Comparison of ENCODE assay signal across 15 cellular contexts in the genomic region with DNA sequence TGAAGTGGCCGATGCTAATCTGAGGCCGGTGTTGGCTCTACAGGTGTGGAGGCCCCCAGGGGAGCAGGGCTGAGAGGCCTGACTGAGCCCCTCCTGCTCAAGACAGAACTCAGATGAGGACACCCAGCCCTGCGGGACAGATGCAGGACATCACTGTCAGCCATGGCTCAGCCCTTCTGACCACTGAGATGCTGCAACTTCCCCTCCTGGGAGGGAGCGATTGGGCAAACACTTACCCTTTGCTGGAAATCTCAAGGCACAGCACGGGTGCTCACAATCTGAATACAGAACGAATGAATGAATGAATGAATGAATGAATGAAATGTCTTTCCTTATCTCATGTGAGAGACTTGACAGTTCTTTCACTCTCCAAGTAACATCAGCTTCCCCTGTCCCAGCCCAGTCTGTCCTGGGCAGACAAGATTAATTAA. TPM values are rescaled to one million over a fixed set of nuclear protein-coding genes. Genes with fewer than 3 reads are reported as not detected.
DNase-seq lines count a peak whose midpoint lies in the region; ATAC-seq and TF ChIP-seq lines count a peak whose summit lies in the region.
"Had no signal": no experiment of that assay in that cellular context is flagged by ENCODE, and none has a peak within 500 bp of the region (broad histone marks: within the 10 kb centered on the region; RNA-seq: fewer than 3 reads in every experiment).

No MANE protein-coding gene starts in this region.

- TF ChIP-seq CTCF in NB4 (IDR thresholded peaks at IDR 0.05; ENCODE audit: low read depth, low read length), result no peak
- TF ChIP-seq CTCF in body of pancreas (IDR thresholded peaks at IDR 0.05), result no peak
- no peak for TF ChIP-seq CTCF in stomach (IDR thresholded peaks at IDR 0.05)

- H3K36me3 ChIP-seq in body of pancreas (replicated peaks in 1 of 2; ENCODE audit: insufficient read depth in 1 of 2, low read depth in 2 of 2), result no peaks in the 10 kb centered on the region
- no peaks in the 10 kb centered on the region for H3K36me3 ChIP-seq in stomach
- H3K36me3 ChIP-seq: cardiac muscle cell had no signal

- intact Hi-C loops in body of pancreas (cut with DNase I) (no loop called here), stomach (cut with DNase I; ENCODE audit: low total_unique reads) (no loop called here)

- no peaks in the 10 kb centered on the region for H3K9me3 ChIP-seq in body of pancreas
- H3K9me3 ChIP-seq in stomach, result no peaks in the 10 kb centered on the region

- H3K27ac ChIP-seq in body of pancreas (peak overlapping the region in 1 of 4 donors; percentile 73), stomach (peak overlapping the region in 3 of 5 donors; percentile 45 to 74 (median 73))
- H3K27ac ChIP-seq: cardiac muscle cell had no signal

- peak overlapping the region; percentile 12 for H3K4me3 ChIP-seq in NB4 (ENCODE audit: low read depth, low read length)
- H3K4me3 ChIP-seq in body of pancreas, result no peak overlapping the region
- H3K4me3 ChIP-seq in stomach, result no peak overlapping the region
- H3K4me3 ChIP-seq: cardiac muscle cell had no signal

- H3K27me3 ChIP-seq in body of pancreas, result no peaks in the 10 kb centered on the region
- peaks cover 0 to 43% (median 16%) of the 10 kb centered on the region in 3 donors for H3K27me3 ChIP-seq in stomach
- H3K27me3 ChIP-seq: cardiac muscle cell had no signal

- DNase-seq in NB4 (ENCODE audit: low read depth) (peak; percentile 92), body of pancreas (peak in 2 of 4 donors; percentile 27 to 72), left lobe of liver (ENCODE audit: low spot score) (peak; percentile 56), stomach (peak; percentile 38), NCI-H1436 treated with DMSO at 0.1 percent for 48 hours (lab: John Stamatoyannopoulos, UW) (no peak), mucosa of gallbladder (ENCODE audit: low spot score) (no peak)
- DNase-seq: activated CD4-positive, alpha-beta T cell treated with anti-CD3 and anti-CD28 coated beads for 4 hours; activated gamma-delta T cell treated with Interleukin-2 at 50 U/mL for 16 hours; CD8-positive, alpha-beta memory T cell; MM.1S; NCI-H345; T-helper 1 cell had no signal

- TF ChIP-seq POLR2A in NB4 (IDR thresholded peaks at IDR 0.05; ENCODE audit: extremely low read depth, insufficient read length), result no peak
- TF ChIP-seq POLR2A in body of pancreas (IDR thresholded peaks at IDR 0.05), result no peak
- no peak for TF ChIP-seq POLR2A in stomach (IDR thresholded peaks at IDR 0.05)

- no peak for TF ChIP-seq EP300 in stomach (IDR thresholded peaks at IDR 0.05)

- 45 to 49% methylated on average over 4 to 6 of the region's 6 CpGs for WGBS in body of pancreas, 2 donors
- WGBS in stomach, 5 donors, result 58 to 71% (median 62%) methylated on average over 6 of the region's 6 CpGs

- no peaks in the 10 kb centered on the region for H3K4me1 ChIP-seq in body of pancreas
- peaks cover 0 to 12% (median 0%) of the 10 kb centered on the region in 4 donors for H3K4me1 ChIP-seq in stomach

- ATAC-seq in body of pancreas (peak; percentile 42), left lobe of liver (peak; percentile 28), GM19395 (IDR thresholded peaks at IDR 0.05; ENCODE audit: unreplicated experiment) (no peak)

RNA-seq across cellular contexts. Expression of gene SIGLEC7, which starts 3.5 kb away (rescaled TPM):
- total RNA-seq in body of pancreas, result not detected
- total RNA-seq in left lobe of liver, result 3.8 TPM
- total RNA-seq in stomach, result 1 to 10 TPM in 1 of 5 donors, under 1 TPM in 1, not detected in 3; 0.18 to 1.3 TPM
- 1 to 10 TPM in 1 of 3 donors, under 1 TPM in 1, not detected in 1; 0.50 to 1.8 TPM for polyA plus RNA-seq in stomach
- total RNA-seq in mucosa of gallbladder, result 3.5 TPM
- total RNA-seq: cardiac muscle cell, H4 had no signal
- polyA plus RNA-seq: cardiac muscle cell had no signal

RNA-seq across cellular contexts. Expression of gene SIGLEC9, which starts 13.9 kb away (rescaled TPM):
- 1 to 10 TPM in 1 of 2 donors, under 1 TPM in 1; 0.33 to 1.3 TPM for total RNA-seq in body of pancreas
- total RNA-seq in left lobe of liver, result 4.8 TPM
- total RNA-seq in stomach, result 10 to 100 TPM in 1 of 5 donors, 1 to 10 TPM in 3, not detected in 1; 1.1 to 13.9 (median 1.9) TPM
- polyA plus RNA-seq in stomach, result 1 to 10 TPM in 1 of 3 donors, under 1 TPM in 2; 0.61 to 3.6 (median 0.80) TPM
- total RNA-seq in mucosa of gallbladder, result 6.3 TPM
- total RNA-seq: cardiac muscle cell, H4 had no signal
- polyA plus RNA-seq: cardiac muscle cell had no signal

RNA-seq across cellular contexts. Expression of gene CTU1, which starts 30.4 kb away (rescaled TPM):
- total RNA-seq in body of pancreas (10 to 100 TPM in 1 of 2 donors, 1 to 10 TPM in 1; 6.0 to 32.3 TPM), left lobe of liver (4.4 TPM), stomach (10 to 100 TPM in 2 of 5 donors, 1 to 10 TPM in 2, under 1 TPM in 1; 0.58 to 47.3 (median 7.4) TPM), mucosa of gallbladder (12.1 TPM)
- polyA plus RNA-seq in stomach, result 1 to 10 TPM; 2.4 to 5.3 (median 2.8) TPM

RNA-seq across cellular contexts. Expression of gene KLK14, which starts 55.9 kb away (rescaled TPM):
- total RNA-seq in body of pancreas, result not detected
- not detected for total RNA-seq in left lobe of liver
- total RNA-seq in stomach, result not detected
- under 1 TPM in 2 of 3 donors, not detected in 1; 0.31 to 0.35 TPM for polyA plus RNA-seq in stomach
- 0.63 TPM for total RNA-seq in mucosa of gallbladder
- total RNA-seq: H4 had no signal
- polyA plus RNA-seq: cardiac muscle cell; CD8-positive, alpha-beta memory T cell had no signal

Comparison
In these comparisons a context has a peak if more than half of its experiments do, and no peak if none do; other contexts are left out.
1. DNase-seq: peak in NB4 (single experiment), left lobe of liver (single experiment) and stomach (single experiment); none in NCI-H1436 treated with DMSO at 0.1 percent for 48 hours (single experiment) and mucosa of gallbladder (single experiment).